20 cellular contexts compared by ENCODE assay signal in the genomic region with DNA sequence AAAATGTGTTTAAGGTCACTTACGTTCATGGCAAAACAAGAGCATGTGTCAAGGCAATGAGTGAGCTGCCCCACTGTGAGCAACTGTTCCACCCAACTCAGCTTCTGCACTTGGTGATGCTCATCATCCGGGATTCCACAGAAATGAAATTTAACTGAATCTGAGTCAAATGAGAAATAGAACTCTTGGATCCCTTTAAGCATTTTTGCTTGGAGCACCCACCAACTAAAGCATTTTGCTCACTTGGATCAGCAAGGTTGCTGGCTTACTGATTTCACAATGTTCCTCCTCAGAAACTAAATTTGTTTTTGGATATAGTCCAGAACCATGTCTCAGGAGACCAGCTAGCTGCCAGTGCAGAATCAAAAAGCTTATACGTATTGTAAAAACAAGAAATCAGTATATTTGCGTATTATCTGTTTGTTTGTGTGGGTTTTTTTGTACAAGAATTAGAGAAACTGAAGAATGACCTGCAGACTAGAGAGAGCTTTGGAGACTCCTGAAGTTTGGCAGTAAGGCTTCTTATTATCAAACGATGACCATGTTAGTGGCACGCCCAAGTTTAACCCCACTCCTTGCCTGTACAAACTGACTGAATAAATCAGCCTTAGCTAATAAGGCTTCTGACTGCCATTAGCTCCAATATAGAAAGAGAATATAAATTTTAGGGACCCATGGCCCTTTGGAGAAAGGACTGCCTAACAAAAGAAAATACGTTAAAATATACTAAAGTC.
DNase-seq lines count a peak whose midpoint lies in the region; ATAC-seq and TF ChIP-seq lines count a peak whose summit lies in the region.
"Had no signal": no experiment of that assay in that cellular context is flagged by ENCODE, and none has a peak within 500 bp of the region (broad histone marks: within the 10 kb centered on the region; RNA-seq: fewer than 3 reads in every experiment).

No MANE protein-coding gene starts in this region.

- H3K36me3 ChIP-seq in GM23248 (ENCODE audit: low read depth) (no peaks in the 10 kb centered on the region), breast epithelium (no peaks in the 10 kb centered on the region), uterus (no peaks in the 10 kb centered on the region)
- H3K36me3 ChIP-seq: brain microvascular endothelial cell had no signal

- DNase-seq in GM23248 (peak; percentile 63), breast epithelium (ENCODE audit: low spot score in 2 of 2) (no peak), foreskin keratinocyte (no peak), sciatic nerve (ENCODE audit: low spot score) (no peak), SIG-M5 treated with dmso at 0.1 percent for 504 hours (lab: John Stamatoyannopoulos, UW; ENCODE audit: unreplicated experiment) (no peak), uterus (no peak)
- DNase-seq in activated CD4-positive, alpha-beta memory T cell treated with anti-CD3 and anti-CD28 coated beads for 36 hours, result no peak
- DNase-seq: activated CD4-positive, alpha-beta T cell treated with anti-CD3 and anti-CD28 coated beads, Interleukin-2, amount 10 ng/mL, durations not matched to agents 7 days and 5 days; activated CD8-positive, alpha-beta memory T cell treated with anti-CD3 and anti-CD28 coated beads, Interleukin-2, amount 50 U/mL, for 4 hours; brain microvascular endothelial cell; head of caudate nucleus; MM.1S; NCI-H1436 treated with DMSO at 0.1 percent for 48 hours; NCI-H526; stimulated activated CD4-positive, alpha-beta T cell treated with anti-CD3 and anti-CD28 coated beads, Interleukin-12 subunit alpha, Interleukin-12 subunit beta, amount 100 ng/mL, for 4 hours; T-helper 1 cell had no signal

- no peaks in the 10 kb centered on the region for H3K36me3 Mint-ChIP-seq in stimulated activated memory B cell treated with anti-CD40 and anti-IgM and Interleukin-4, amounts not matched to agents 10 μg/mL and 1 μg/mL and 100 μg/mL, for 72 hours
- no peaks in the 10 kb centered on the region for H3K36me3 Mint-ChIP-seq in activated CD4-positive, alpha-beta memory T cell treated with anti-CD3 and anti-CD28 coated beads for 36 hours

- TF ChIP-seq CTCF in breast epithelium (IDR thresholded peaks at IDR 0.05) (no peak), foreskin keratinocyte (conservative IDR thresholded peaks at IDR 0.05) (no peak), uterus (IDR thresholded peaks at IDR 0.05) (no peak)

- no peaks in the 10 kb centered on the region for H3K4me1 Mint-ChIP-seq in stimulated activated memory B cell treated with anti-CD40 and anti-IgM and Interleukin-4, amounts not matched to agents 10 μg/mL and 1 μg/mL and 100 μg/mL, for 72 hours
- H3K4me1 Mint-ChIP-seq in activated CD4-positive, alpha-beta memory T cell treated with anti-CD3 and anti-CD28 coated beads for 36 hours (ENCODE audit: low read depth), result no peaks in the 10 kb centered on the region
- H3K4me1 Mint-ChIP-seq: activated CD4-positive, alpha-beta T cell treated with anti-CD3 and anti-CD28 coated beads, Interleukin-2, amount 10 ng/mL, durations not matched to agents 7 days and 5 days; GM23338 had no signal

- H3K4me2 ChIP-seq in GM23248 (ENCODE audit: unreplicated experiment), result peak overlapping the region; percentile 3
- H3K4me2 ChIP-seq: GM23338 had no signal

- in situ Hi-C loops in GM23248 (cut with MboI), result no loop called here

- H3K27me3 ChIP-seq in GM23248 (replicated peaks; ENCODE audit: insufficient read depth) (no peaks in the 10 kb centered on the region), breast epithelium (no peaks in the 10 kb centered on the region), foreskin keratinocyte (no peaks in the 10 kb centered on the region), uterus (no peaks in the 10 kb centered on the region)
- H3K27me3 ChIP-seq: brain microvascular endothelial cell had no signal

- no peaks in the 10 kb centered on the region for H3K9me3 Mint-ChIP-seq in stimulated activated memory B cell treated with anti-CD40 and anti-IgM and Interleukin-4, amounts not matched to agents 10 μg/mL and 1 μg/mL and 100 μg/mL, for 72 hours
- H3K9me3 Mint-ChIP-seq in activated CD4-positive, alpha-beta memory T cell treated with anti-CD3 and anti-CD28 coated beads for 36 hours, result no peaks in the 10 kb centered on the region
- H3K9me3 Mint-ChIP-seq: activated CD4-positive, alpha-beta T cell treated with anti-CD3 and anti-CD28 coated beads, Interleukin-2, amount 10 ng/mL, durations not matched to agents 7 days and 5 days; activated T-helper 2 cell treated with anti-CD3 and anti-CD28 coated beads, Interferon-gamma antibody, Interleukin-2, Interleukin-4, amounts not matched to agents 10 μg/mL and 5 μg/mL and 100 μg/mL, durations not matched to agents 14 hours and 24 hours and 36 hours; GM23338 had no signal

- H4K20me1 ChIP-seq in GM23248 (ENCODE audit: insufficient read depth), result no peaks in the 10 kb centered on the region

- H3K4me3 ChIP-seq in GM23248 (no peak overlapping the region), breast epithelium (no peak overlapping the region), uterus (no peak overlapping the region)
- H3K4me3 ChIP-seq: GM23338 had no signal

- ATAC-seq in foreskin keratinocyte, result no peak
- ATAC-seq in sciatic nerve, result peak; percentile 78
- no peak for ATAC-seq in stimulated activated memory B cell treated with anti-CD40 and anti-IgM and Interleukin-4, amounts not matched to agents 10 μg/mL and 1 μg/mL and 100 μg/mL, for 72 hours
- ATAC-seq: GM23338 had no signal

- POLR2A ChIA-PET in activated CD4-positive, alpha-beta memory T cell treated with anti-CD3 and anti-CD28 coated beads for 36 hours (lab: Charles Lee), result no interaction called here

- no peak overlapping the region for H3K9ac ChIP-seq in GM23248

- no peak overlapping the region for H3K4me3 Mint-ChIP-seq in stimulated activated memory B cell treated with anti-CD40 and anti-IgM and Interleukin-4, amounts not matched to agents 10 μg/mL and 1 μg/mL and 100 μg/mL, for 72 hours
- no peak overlapping the region for H3K4me3 Mint-ChIP-seq in activated CD4-positive, alpha-beta memory T cell treated with anti-CD3 and anti-CD28 coated beads for 36 hours
- H3K4me3 Mint-ChIP-seq: activated CD4-positive, alpha-beta T cell treated with anti-CD3 and anti-CD28 coated beads, Interleukin-2, amount 10 ng/mL, durations not matched to agents 7 days and 5 days; dendritic cell treated with granulocyte-macrophage colony-stimulating factor and Interleukin-4, amounts not matched to agents 40 ng/mL and 50 ng/mL, for 4 days; GM23338 had no signal

- no peaks in the 10 kb centered on the region for H3K9me2 ChIP-seq in GM23248 (ENCODE audit: insufficient read depth)

- no peaks in the 10 kb centered on the region for H3K79me2 ChIP-seq in GM23248 (ENCODE audit: insufficient read depth)

- peak overlapping the region; percentile 18; the same call in 1 of the 2 replicates for H2AFZ ChIP-seq in GM23248
- H2AFZ ChIP-seq: GM23338 had no signal

- WGBS in GM23248 (ENCODE audit: low coverage in 1 of 2, low lambda C conversion rate in 2 of 2, missing lambda C conversion rate in 2 of 2), 2 experiments, result 26 to 34% methylated on average over 7 of the region's 7 CpGs

- H3F3A ChIP-seq in GM23248 (ENCODE audit: insufficient read depth), result peaks cover 47% of the 10 kb centered on the region

- TF ChIP-seq POLR2A in breast epithelium (IDR thresholded peaks at IDR 0.05) (no peak), uterus (IDR thresholded peaks at IDR 0.05) (no peak)

- intact Hi-C loops in breast epithelium (cut with DNase I; ENCODE audit: low total_unique reads), result no loop called here
- intact Hi-C loops in sciatic nerve (cut with DNase I), result no loop called here
- intact Hi-C loops in uterus (cut with DNase I; ENCODE audit: low total_unique reads), result no loop called here
- intact Hi-C loops in activated CD4-positive, alpha-beta memory T cell treated with anti-CD3 and anti-CD28 coated beads for 36 hours (cut with micrococcal nuclease), result no loop called here

- H3K9me3 ChIP-seq in GM23248 (ENCODE audit: low read depth) (no peaks in the 10 kb centered on the region), breast epithelium (no peaks in the 10 kb centered on the region), uterus (no peaks in the 10 kb centered on the region)

- no peaks in the 10 kb centered on the region for H3K27me3 Mint-ChIP-seq in stimulated activated memory B cell treated with anti-CD40 and anti-IgM and Interleukin-4, amounts not matched to agents 10 μg/mL and 1 μg/mL and 100 μg/mL, for 72 hours
- no peaks in the 10 kb centered on the region for H3K27me3 Mint-ChIP-seq in activated CD4-positive, alpha-beta memory T cell treated with anti-CD3 and anti-CD28 coated beads for 36 hours
- H3K27me3 Mint-ChIP-seq: activated CD4-positive, alpha-beta T cell treated with anti-CD3 and anti-CD28 coated beads, Interleukin-2, amount 10 ng/mL, durations not matched to agents 7 days and 5 days had no signal

- H3K27ac ChIP-seq in GM23248 (peak overlapping the region; percentile 6; the same call in 1 of the 2 replicates), breast epithelium (peak overlapping the region; percentile 5 to 6), foreskin keratinocyte (peak overlapping the region; percentile 97), uterus (no peak overlapping the region)
- H3K27ac ChIP-seq: brain microvascular endothelial cell had no signal

- CTCF ChIA-PET in activated CD4-positive, alpha-beta memory T cell treated with anti-CD3 and anti-CD28 coated beads for 36 hours (lab: Charles Lee), result no interaction called here

- H3K27ac Mint-ChIP-seq in stimulated activated memory B cell treated with anti-CD40 and anti-IgM and Interleukin-4, amounts not matched to agents 10 μg/mL and 1 μg/mL and 100 μg/mL, for 72 hours, result no peak overlapping the region
- no peak overlapping the region for H3K27ac Mint-ChIP-seq in activated CD4-positive, alpha-beta memory T cell treated with anti-CD3 and anti-CD28 coated beads for 36 hours
- H3K27ac Mint-ChIP-seq: activated CD4-positive, alpha-beta T cell treated with anti-CD3 and anti-CD28 coated beads, Interleukin-2, amount 10 ng/mL, durations not matched to agents 7 days and 5 days; activated T-helper 2 cell treated with anti-CD3 and anti-CD28 coated beads, Interferon-gamma antibody, Interleukin-2, Interleukin-4, amounts not matched to agents 10 μg/mL and 5 μg/mL and 100 μg/mL, durations not matched to agents 14 hours and 24 hours and 36 hours; dendritic cell treated with granulocyte-macrophage colony-stimulating factor and Interleukin-4, amounts not matched to agents 40 ng/mL and 50 ng/mL, for 4 days; GM23338 had no signal

- peaks cover 47% of the 10 kb centered on the region for H3K4me1 ChIP-seq in GM23248 (ENCODE audit: insufficient read depth)
- H3K4me1 ChIP-seq in breast epithelium, result no peaks in the 10 kb centered on the region
- peaks cover 57% of the 10 kb centered on the region for H3K4me1 ChIP-seq in foreskin keratinocyte
- H3K4me1 ChIP-seq in uterus, result no peaks in the 10 kb centered on the region

Comparison
In these comparisons a context has a peak if more than half of its experiments do, and no peak if none do; other contexts are left out.
1. H3K27ac ChIP-seq: peak in GM23248 (single experiment), breast epithelium (2 of 2) and foreskin keratinocyte (single experiment); none in uterus (0 of 2).